In genomic region chr11:2382129-2382517, GRCh38 we compare ENCODE assay signal across 10 cellular contexts. TPM values are rescaled to one million over a fixed set of nuclear protein-coding genes. Genes with fewer than 3 reads are reported as not detected.
DNase-seq lines count a peak whose midpoint lies in the region; ATAC-seq and TF ChIP-seq lines count a peak whose summit lies in the region.
"Had no signal": no experiment of that assay in that cellular context is flagged by ENCODE, and none has a peak within 500 bp of the region (broad histone marks: within the 10 kb centered on the region; RNA-seq: fewer than 3 reads in every experiment).

No MANE protein-coding gene starts in this region.

- POLR2A ChIA-PET in IMR-90 (lab: Charles Lee; ENCODE audit: unreplicated experiment): no interaction called here

- dilution Hi-C loops in IMR-90 (cut with HindIII; ENCODE audit: low sequenced_read_pairs, unreplicated experiment): no loop called here

- H3K27ac ChIP-seq in IMR-90 (ENCODE audit: insufficient read depth, low read length) (no peak overlapping the region), layer of hippocampus (ENCODE audit: low read depth, low read length) (peak overlapping the region; percentile 86), stomach (peak overlapping the region in 4 of 5 donors; percentile 95 to 99 (median 98))

- DNase-seq in IMR-90: no peak
- DNase-seq in central memory CD8-positive, alpha-beta T cell (ENCODE audit: low spot score in 2 of 2): no peak
- DNase-seq in stomach: no peak
- DNase-seq in iPS-NIHi11 (ENCODE audit: low spot score): no peak
- DNase-seq in activated naive CD8-positive, alpha-beta T cell treated with anti-CD3 and anti-CD28 coated beads, Interleukin-2, amount 50 U/mL, for 24 hours: no peak
- no peak for DNase-seq in NCI-H1048 (lab: John Stamatoyannopoulos, UW)
- DNase-seq: activated T-cell treated with anti-CD3 and anti-CD28 coated beads, Interleukin-2, amount 50 U/mL, for 1 hour; NCI-H146 had no signal

- no peak overlapping the region for H3K23ac ChIP-seq in IMR-90 (ENCODE audit: low read depth, low read length)

- no peaks in the 10 kb centered on the region for H3K27me3 Mint-ChIP-seq in central memory CD8-positive, alpha-beta T cell
- no peaks in the 10 kb centered on the region for H3K27me3 Mint-ChIP-seq in activated naive CD8-positive, alpha-beta T cell treated with anti-CD3 and anti-CD28 coated beads, Interleukin-2, amount 50 U/mL, for 24 hours

- no peak overlapping the region for H3K4me3 ChIP-seq in IMR-90 (ENCODE audit: insufficient read depth, low read depth, low read length)
- peak overlapping the region in 1 of 4 donors; percentile 9 for H3K4me3 ChIP-seq in stomach

- H3K18ac ChIP-seq in IMR-90 (ENCODE audit: low read depth, low read length): no peak overlapping the region

- H3K36me3 ChIP-seq in IMR-90 (ENCODE audit: control insufficient read depth, insufficient read depth, low read length): peaks cover 14% of the 10 kb centered on the region; the same call in 1 of the 2 replicates
- peaks cover 0 to 15% (median 7%) of the 10 kb centered on the region in 4 donors for H3K36me3 ChIP-seq in stomach

- H3K56ac ChIP-seq in IMR-90 (ENCODE audit: extremely low read depth, insufficient read depth, low read length): no peak overlapping the region

- no peak overlapping the region for H2BK120ac ChIP-seq in IMR-90 (ENCODE audit: low read depth, low read length)

- no peak overlapping the region for H4K8ac ChIP-seq in IMR-90 (ENCODE audit: low read depth in 2 of 2, low read length in 2 of 2)

- peaks cover 9% of the 10 kb centered on the region; the same call in 1 of the 2 replicates for H3K9me1 ChIP-seq in IMR-90 (ENCODE audit: insufficient read depth, low read length)

- peaks cover 67% of the 10 kb centered on the region for H3K4me1 Mint-ChIP-seq in central memory CD8-positive, alpha-beta T cell
- H3K4me1 Mint-ChIP-seq in activated naive CD8-positive, alpha-beta T cell treated with anti-CD3 and anti-CD28 coated beads, Interleukin-2, amount 50 U/mL, for 24 hours: peaks cover 57% of the 10 kb centered on the region

- no peak overlapping the region for H4K91ac ChIP-seq in IMR-90 (ENCODE audit: insufficient read depth, low read depth, low read length)

- no peak for ATAC-seq in IMR-90 (ENCODE audit: low read depth)
- ATAC-seq in central memory CD8-positive, alpha-beta T cell (replicated peaks; ENCODE audit: extremely low read depth, poor library complexity, severe bottlenecking): no peak
- ATAC-seq in GM21576 (IDR thresholded peaks at IDR 0.05; ENCODE audit: unreplicated experiment): no peak
- no peak for ATAC-seq in activated naive CD8-positive, alpha-beta T cell treated with anti-CD3 and anti-CD28 coated beads, Interleukin-2, amount 50 U/mL, for 24 hours

- H2AK9ac ChIP-seq in IMR-90 (replicated peaks; ENCODE audit: low read depth, low read length, poor library complexity): peak overlapping the region; percentile 74

- no peak overlapping the region for H2AK5ac ChIP-seq in IMR-90 (ENCODE audit: low read depth, low read length)

- H3K4me1 ChIP-seq in IMR-90 (ENCODE audit: control insufficient read depth, insufficient read depth, low read length): peaks cover 42% of the 10 kb centered on the region
- H3K4me1 ChIP-seq in stomach: peaks cover 75 to 95% (median 89%) of the 10 kb centered on the region in 4 donors

- no peak overlapping the region for H4K5ac ChIP-seq in IMR-90 (ENCODE audit: low read depth, low read length)

- no peaks in the 10 kb centered on the region for H3K9me3 Mint-ChIP-seq in central memory CD8-positive, alpha-beta T cell
- no peaks in the 10 kb centered on the region for H3K9me3 Mint-ChIP-seq in activated naive CD8-positive, alpha-beta T cell treated with anti-CD3 and anti-CD28 coated beads, Interleukin-2, amount 50 U/mL, for 24 hours

- H3K4ac ChIP-seq in IMR-90 (ENCODE audit: low read depth, low read length): no peak overlapping the region

- H3K27me3 ChIP-seq in IMR-90 (ENCODE audit: control insufficient read depth, insufficient read depth, low read length) (no peaks in the 10 kb centered on the region), layer of hippocampus (ENCODE audit: control insufficient read depth, insufficient read depth, low read length) (no peaks in the 10 kb centered on the region), stomach (no peaks in the 10 kb centered on the region)

- H3K14ac ChIP-seq in IMR-90 (replicated peaks; ENCODE audit: low read depth, low read length): no peak overlapping the region

- peaks cover 90% of the 10 kb centered on the region for H4K20me1 ChIP-seq in IMR-90 (ENCODE audit: insufficient read depth, low read length)

- H3K27ac Mint-ChIP-seq in central memory CD8-positive, alpha-beta T cell (ENCODE audit: low read depth): peak overlapping the region; percentile 88
- no peak overlapping the region for H3K27ac Mint-ChIP-seq in activated naive CD8-positive, alpha-beta T cell treated with anti-CD3 and anti-CD28 coated beads, Interleukin-2, amount 50 U/mL, for 24 hours

- peaks cover 0 to 73% of the 10 kb centered on the region in 2 experiments; a peak in 2 of 4 replicates for H3K79me1 ChIP-seq in IMR-90 (ENCODE audit: low read depth in 1 of 2, low read length in 2 of 2)

- H2BK20ac ChIP-seq in IMR-90 (ENCODE audit: low read depth, low read length): no peak overlapping the region

- no peak for TF ChIP-seq EP300 in stomach (IDR thresholded peaks at IDR 0.05)

- no peak for TF ChIP-seq RAD21 in IMR-90 (IDR thresholded peaks at IDR 0.05; ENCODE audit: low read length)

- no peak overlapping the region for H3K4me2 ChIP-seq in IMR-90 (ENCODE audit: low read depth, low read length)

- no peak for TF ChIP-seq POLR2A in IMR-90 (IDR thresholded peaks at IDR 0.05; ENCODE audit: low read depth, low read length)
- no peak for TF ChIP-seq POLR2A in stomach (IDR thresholded peaks at IDR 0.05)

- in situ Hi-C loops in IMR-90 (cut with MboI; ENCODE audit: low sequenced_read_pairs): no loop called here

- no peak for TF ChIP-seq CTCF in IMR-90 (conservative IDR thresholded peaks at IDR 0.05; ENCODE audit: low read depth, low read length)
- no peak for TF ChIP-seq CTCF in stomach (IDR thresholded peaks at IDR 0.05)

- H2AFZ ChIP-seq in IMR-90 (replicated peaks; ENCODE audit: low read length, poor library complexity): peak overlapping the region; percentile 35

- H2BK5ac ChIP-seq in IMR-90 (ENCODE audit: low read depth, low read length, poor library complexity, severe bottlenecking): peak overlapping the region; percentile 14

- BruUV-seq in IMR-90 (replicated peaks; lab: Mats Ljungman, UMichigan): no TSS peak

- no peak overlapping the region for H2BK15ac ChIP-seq in IMR-90 (ENCODE audit: low read depth, low read length)

- H3K4me3 Mint-ChIP-seq in central memory CD8-positive, alpha-beta T cell: no peak overlapping the region
- H3K4me3 Mint-ChIP-seq in activated naive CD8-positive, alpha-beta T cell treated with anti-CD3 and anti-CD28 coated beads, Interleukin-2, amount 50 U/mL, for 24 hours: no peak overlapping the region

- no peak overlapping the region for H3K9ac ChIP-seq in IMR-90 (ENCODE audit: low read depth, low read length)

- WGBS in IMR-90 (ENCODE audit: extremely low coverage in 2 of 2, insufficient read length in 1 of 2), 2 experiments: no CpG with 5 or more reads among the region's 11 CpGs
- WGBS in stomach, 5 donors: 50 to 63% (median 58%) methylated on average over 4 to 11 of the region's 11 CpGs

- peaks cover 48% of the 10 kb centered on the region for H3K36me3 Mint-ChIP-seq in central memory CD8-positive, alpha-beta T cell (ENCODE audit: insufficient read depth)
- H3K36me3 Mint-ChIP-seq in activated naive CD8-positive, alpha-beta T cell treated with anti-CD3 and anti-CD28 coated beads, Interleukin-2, amount 50 U/mL, for 24 hours (ENCODE audit: low read depth): no peaks in the 10 kb centered on the region

- CTCF ChIA-PET in IMR-90 (lab: Yijun Ruan, JAX): no interaction called here

- no peaks in the 10 kb centered on the region for H3K9me3 ChIP-seq in IMR-90 (ENCODE audit: control insufficient read depth, insufficient read depth, low read length)
- no peaks in the 10 kb centered on the region for H3K9me3 ChIP-seq in stomach

- intact Hi-C loops in IMR-90 (cut with micrococcal nuclease): no loop called here
- intact Hi-C loops in stomach (cut with DNase I; ENCODE audit: low total_unique reads): no loop called here

TF ChIP-seq in IMR-90, 13 proteins besides CTCF, POLR2A, EP300 and RAD21 (continues in another document):
- TF ChIP-seq MAFK (IDR thresholded peaks at IDR 0.05; ENCODE audit: low read depth, low read length) (no peak), RCOR1 (IDR thresholded peaks at IDR 0.05; ENCODE audit: insufficient replicate concordance, low read length) (no peak), CHD1 (IDR thresholded peaks at IDR 0.05; ENCODE audit: low read depth, low read length) (no peak), ELK1 (IDR thresholded peaks at IDR 0.05; ENCODE audit: borderline replicate concordance, low read depth, low read length) (no peak), MXI1 (IDR thresholded peaks at IDR 0.05; ENCODE audit: borderline replicate concordance, low read depth, low read length) (no peak)

RNA-seq across cellular contexts. Expression of gene CD81, which starts 5.0 kb away (rescaled TPM):
- total RNA-seq in IMR-90 (2012; rRNA removed) (119 and 159 TPM in 2 replicates), stomach (100 to 1,000 TPM; 218 to 263 (median 227) TPM)
- polyA plus RNA-seq in IMR-90 (2012; rRNA removed) (566 and 689 TPM in 2 replicates), stomach (100 to 1,000 TPM in 2 of 3 donors, 10 to 100 TPM in 1; 95.0 to 327 (median 120) TPM)
- 940 and 1,395 TPM in 2 replicates for polyA plus RNA-seq in IMR-90 (2012; cell fraction: cytosol; rRNA removed)
- 328 and 597 TPM in 2 replicates for polyA plus RNA-seq in IMR-90 (2012; cell fraction: nucleus; rRNA removed; ENCODE audit: low replicate concordance)

RNA-seq across cellular contexts. Expression of gene TSSC4, which starts 18.4 kb away (rescaled TPM):
- 40.0 and 45.3 TPM in 2 replicates for total RNA-seq in IMR-90 (2012; rRNA removed)
- 34.9 and 43.2 TPM in 2 replicates for polyA plus RNA-seq in IMR-90 (2012; rRNA removed)
- polyA plus RNA-seq in IMR-90 (2012; cell fraction: cytosol; rRNA removed): 31.3 and 46.1 TPM in 2 replicates
- 40.8 and 137 TPM in 2 replicates for polyA plus RNA-seq in IMR-90 (2012; cell fraction: nucleus; rRNA removed; ENCODE audit: low replicate concordance)
- total RNA-seq in stomach: 100 to 1,000 TPM in 1 of 5 donors, 10 to 100 TPM in 3, 1 to 10 TPM in 1; 9.4 to 147 (median 44.2) TPM
- polyA plus RNA-seq in stomach: 10 to 100 TPM; 51.5 to 65.3 (median 54.9) TPM
